10 cellular contexts compared by ENCODE assay signal in the genomic region with DNA sequence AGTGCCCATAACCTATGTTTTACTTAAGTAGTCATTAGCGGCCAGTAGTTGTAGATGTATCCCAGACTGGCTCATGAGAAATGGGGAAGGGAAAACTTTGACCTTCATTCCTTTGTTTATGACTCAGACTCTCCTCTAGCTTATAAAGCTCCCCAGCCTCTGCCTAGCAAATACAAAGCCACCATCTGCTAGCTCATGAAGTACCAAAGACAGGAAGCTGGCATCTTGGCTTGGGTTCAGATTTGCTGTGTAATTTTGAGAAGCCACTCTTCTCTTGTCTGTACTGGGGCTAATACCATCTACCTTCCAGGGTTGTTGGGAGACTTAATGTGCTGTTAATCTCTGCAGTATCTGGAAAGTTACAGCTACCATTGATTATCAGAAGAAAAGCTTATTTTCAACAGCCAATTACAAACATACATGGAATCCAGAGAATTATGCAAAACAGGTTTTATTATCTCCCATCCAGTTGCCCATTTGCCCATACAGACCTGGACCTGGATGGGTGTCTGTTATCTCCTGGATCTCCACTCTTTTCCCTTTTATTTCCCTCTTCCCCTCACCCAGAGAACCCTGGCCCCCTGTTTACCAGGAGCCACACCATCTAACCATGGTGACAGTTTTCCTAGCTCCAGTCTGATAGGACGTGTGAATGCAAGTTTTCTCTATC.
DNase-seq lines count a peak whose midpoint lies in the region; TF ChIP-seq lines count a peak whose summit lies in the region.
"Had no signal": no experiment of that assay in that cellular context is flagged by ENCODE, and none has a peak within 500 bp of the region (broad histone marks: within the 10 kb centered on the region; RNA-seq: fewer than 3 reads in every experiment).

No MANE protein-coding gene starts in this region.

- H3K4me3 ChIP-seq in astrocyte of the cerebellum (ENCODE audit: low read depth, low read length) = no peak overlapping the region
- no peak overlapping the region for H3K4me3 ChIP-seq in H7 (ENCODE audit: insufficient read depth, low read depth, low read length)

- no peak for TF ChIP-seq CTCF in astrocyte of the cerebellum (IDR thresholded peaks at IDR 0.05; ENCODE audit: low read depth, low read length, missing control alignments)

- no peaks in the 10 kb centered on the region for H3K36me3 ChIP-seq in H7 (replicated peaks; ENCODE audit: control insufficient read depth, insufficient read depth, low read length)

- DNase-seq in DMS 273 treated with DMSO at 0.1 percent for 48 hours (lab: John Stamatoyannopoulos, UW) (peak; percentile 86), NCI-H1105 treated with DMSO at 0.1 percent for 48 hours (lab: John Stamatoyannopoulos, UW) (peak; percentile 3), astrocyte of the cerebellum (ENCODE audit: low read depth) (peak; percentile 29), kidney tubule cell (ENCODE audit: low spot score) (peak; percentile 72), H7 (no peak), KG1 (lab: John Stamatoyannopoulos, UW) (no peak), putamen (ENCODE audit: low spot score) (no peak)
- DNase-seq in activated CD4-positive, alpha-beta T cell treated with anti-CD3 and anti-CD28 coated beads, Interleukin-2, amount 50 U/mL, for 48 hours = no peak
- DNase-seq: activated naive CD4-positive, alpha-beta T cell treated with anti-CD3 and anti-CD28 coated beads for 36 hours; erythroblast had no signal

- in situ Hi-C loops in astrocyte of the cerebellum (cut with HindIII; ENCODE audit: low sequenced_read_pairs) = no loop called here

- no peaks in the 10 kb centered on the region for H3K27me3 ChIP-seq in H7 (ENCODE audit: control insufficient read depth, insufficient read depth, low read length)

Comparison
In these comparisons a context has a peak if more than half of its experiments do, and no peak if none do; other contexts are left out.
1. DNase-seq: peak in DMS 273 treated with DMSO at 0.1 percent for 48 hours (single experiment), NCI-H1105 treated with DMSO at 0.1 percent for 48 hours (single experiment), astrocyte of the cerebellum (single experiment) and kidney tubule cell (single experiment); none in activated CD4-positive, alpha-beta T cell treated with anti-CD3 and anti-CD28 coated beads, Interleukin-2, amount 50 U/mL, for 48 hours (0 of 2), H7 (single experiment), KG1 (single experiment) and putamen (single experiment).